ENCODE assay signal across 8 cellular contexts in the genomic region with DNA sequence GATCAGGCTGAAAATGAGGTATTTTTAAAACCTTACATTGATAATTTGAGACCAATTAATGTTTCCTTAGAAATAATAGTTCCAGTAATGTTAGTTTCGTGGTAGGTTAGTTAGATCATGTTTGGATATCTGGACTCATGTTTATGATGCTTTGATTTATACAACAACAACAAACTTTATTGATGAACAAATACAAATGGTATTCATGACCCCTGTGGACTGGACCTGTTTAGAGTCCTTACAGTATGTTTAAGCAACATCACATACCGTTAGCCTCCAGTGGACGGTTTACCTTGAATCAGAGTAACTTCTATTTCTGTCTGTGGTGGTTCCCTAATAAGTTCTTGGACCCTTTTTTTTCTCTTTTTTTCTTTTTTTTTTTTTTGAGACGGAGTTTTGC.
"Had no signal": no experiment of that assay in that cellular context is flagged by ENCODE, and none has a peak within 500 bp of the region (broad histone marks: within the 10 kb centered on the region; RNA-seq: fewer than 3 reads in every experiment).

No MANE protein-coding gene starts in this region.

- H3K27me3 Mint-ChIP-seq: IgD-negative memory B cell had no signal

- ATAC-seq: HepG2 had no signal

- H3K27ac ChIP-seq: HL-60, KMS-11 had no signal

- H3K27ac Mint-ChIP-seq: IgD-negative memory B cell had no signal

- H3K9ac ChIP-seq: KMS-11 had no signal

- H3K36me3 Mint-ChIP-seq: IgD-negative memory B cell had no signal

- H3K4me2 ChIP-seq: KMS-11 had no signal

- FAIRE-seq: HepG2, HTR-8/SVneo had no signal

- H3K4me3 Mint-ChIP-seq: IgD-negative memory B cell had no signal

- DNase-seq: IMR-90, KBM-7, KG1 had no signal

- H3K9me3 Mint-ChIP-seq: IgD-negative memory B cell had no signal
